ENCODE assay signal across 8 cellular contexts in genomic region chr19:29573486-29573885, GRCh38. TPM values are rescaled to one million over a fixed set of nuclear protein-coding genes. Genes with fewer than 3 reads are reported as not detected.
"Had no signal": no experiment of that assay in that cellular context is flagged by ENCODE, and none has a peak within 500 bp of the region (broad histone marks: within the 10 kb centered on the region; RNA-seq: fewer than 3 reads in every experiment).

No MANE protein-coding gene starts in this region.

- FAIRE-seq: H1, H54, HTR-8/SVneo had no signal

- DNase-seq: H9, HCEC 1CT, IMR-90 had no signal

- H3K9me3 Mint-ChIP-seq: GM23338, H9 had no signal

- H3K27ac Mint-ChIP-seq: GM23338, H9 had no signal

- H3K4me3 Mint-ChIP-seq: GM23338, H9 had no signal

RNA-seq across cellular contexts. Expression of gene VSTM2B, which starts 47.7 kb away (rescaled TPM):
- total RNA-seq: HT-29, IMR-90 had no signal
